8 cellular contexts compared by ENCODE assay signal in genomic region chr17:74757931-74758845, GRCh38. TPM values are rescaled to one million over a fixed set of nuclear protein-coding genes. Genes with fewer than 3 reads are reported as not detected.
A peak's percentile ranks its signal among the peaks of the same experiment; 100 is the strongest.
DNase-seq lines count a peak whose midpoint lies in the region; ATAC-seq and TF ChIP-seq lines count a peak whose summit lies in the region.

No MANE protein-coding gene starts in this region.

- no peak for ATAC-seq in effector memory CD8-positive, alpha-beta T cell (replicated peaks)
- ATAC-seq in HG03280 (IDR thresholded peaks at IDR 0.05; ENCODE audit: unreplicated experiment) (no peak), GM18519 (IDR thresholded peaks at IDR 0.05; ENCODE audit: low FRiP score, unreplicated experiment) (no peak)

- no peak for TF ChIP-seq CTCF in Calu3 (IDR thresholded peaks at IDR 0.05; ENCODE audit: unreplicated experiment)
- TF ChIP-seq CTCF in neural crest cell (conservative IDR thresholded peaks at IDR 0.05) = no peak

- H3K36me3 Mint-ChIP-seq in Calu3 (ENCODE audit: insufficient read depth, unreplicated experiment) (peaks cover 23% of the 10 kb centered on the region), neural crest cell (ENCODE audit: low read depth) (no peaks in the 10 kb centered on the region)
- H3K36me3 Mint-ChIP-seq in effector memory CD8-positive, alpha-beta T cell (ENCODE audit: insufficient read depth) = peaks cover 61% of the 10 kb centered on the region

- H3K27me3 Mint-ChIP-seq in Calu3 (ENCODE audit: unreplicated experiment) = no peaks in the 10 kb centered on the region
- H3K27me3 Mint-ChIP-seq in effector memory CD8-positive, alpha-beta T cell = no peaks in the 10 kb centered on the region
- H3K27me3 Mint-ChIP-seq in neural crest cell (ENCODE audit: low read depth) = no peaks in the 10 kb centered on the region

- H3K4me1 Mint-ChIP-seq in Calu3 (ENCODE audit: low read depth, unreplicated experiment) (peaks cover 52% of the 10 kb centered on the region), neural crest cell (peaks cover 38% of the 10 kb centered on the region)
- H3K4me1 Mint-ChIP-seq in effector memory CD8-positive, alpha-beta T cell (ENCODE audit: low read depth in 2 of 2) = peaks cover 73 to 74% of the 10 kb centered on the region in 2 donors

- intact Hi-C loops in Calu3 (cut with micrococcal nuclease; ENCODE audit: unreplicated experiment) = no loop called here

- H3K4me3 Mint-ChIP-seq in Calu3 (ENCODE audit: low read depth, unreplicated experiment) = peak overlapping the region; percentile 65
- peak overlapping the region; percentile 98 to 99 for H3K4me3 Mint-ChIP-seq in effector memory CD8-positive, alpha-beta T cell
- peak overlapping the region; percentile 41 for H3K4me3 Mint-ChIP-seq in neural crest cell

- DNase-seq in Calu3 = peak; percentile 48
- DNase-seq in NCI-H526 treated with DMSO at 0.1 percent for 48 hours (lab: John Stamatoyannopoulos, UW) = peak; percentile 26
- DNase-seq in effector memory CD8-positive, alpha-beta T cell = no peak
- DNase-seq in neural crest cell (ENCODE audit: low read depth, low spot score) = no peak
- no peak for DNase-seq in NCI-H1930 (lab: John Stamatoyannopoulos, UW)
- no peak for DNase-seq in cerebellum (ENCODE audit: low spot score)

- H3K27ac Mint-ChIP-seq in Calu3 (ENCODE audit: unreplicated experiment) = peak overlapping the region; percentile 68
- H3K27ac Mint-ChIP-seq in effector memory CD8-positive, alpha-beta T cell = peak overlapping the region; percentile 93
- peak overlapping the region; percentile 83 for H3K27ac Mint-ChIP-seq in neural crest cell (ENCODE audit: unreplicated experiment)

- BruUV-seq in Calu3 (replicated peaks; lab: Mats Ljungman, UMichigan) = no TSS peak

- CTCF ChIA-PET in Calu3 (lab: Charles Lee) = interaction anchor here (1.7 to 4.4 kb wide), 2 partner anchors 12 to 14 kb away, joined by 7 to 30 read pairs; no protein-coding TSS in a partner anchor

- H3K9me3 Mint-ChIP-seq in Calu3 (ENCODE audit: low read depth, unreplicated experiment) (no peaks in the 10 kb centered on the region), neural crest cell (no peaks in the 10 kb centered on the region)
- no peaks in the 10 kb centered on the region for H3K9me3 Mint-ChIP-seq in effector memory CD8-positive, alpha-beta T cell

RNA-seq across cellular contexts. Expression of gene NHERF1, which starts 9.8 kb away (rescaled TPM):
- total RNA-seq in Calu3 (2022) = 114 and 143 TPM in 2 replicates
- total RNA-seq in neural crest cell = 51.7 and 52.2 TPM in 2 replicates
- 10.3 TPM for total RNA-seq in cerebellum

RNA-seq across cellular contexts. Expression of gene NAT9, which starts 18.0 kb away (rescaled TPM):
- total RNA-seq in Calu3 (2022) (66.5 and 74.7 TPM in 2 replicates), neural crest cell (66.9 and 67.7 TPM in 2 replicates), cerebellum (22.0 TPM)

RNA-seq across cellular contexts. Expression of gene RAB37, which starts 21.1 kb away (rescaled TPM):
- 0.21 TPM in 1 of 2 replicates, not detected in the other for total RNA-seq in Calu3 (2022)
- not detected in 2 replicates for total RNA-seq in neural crest cell
- total RNA-seq in cerebellum = 0.82 TPM

RNA-seq across cellular contexts. Expression of gene CD300LF, which starts 45.5 kb away (rescaled TPM):
- not detected in 2 replicates for total RNA-seq in Calu3 (2022)
- not detected in 2 replicates for total RNA-seq in neural crest cell
- total RNA-seq in cerebellum = 0.27 TPM

Comparison
In these comparisons a context has a peak if more than half of its experiments do, and no peak if none do; other contexts are left out.
1. DNase-seq: peak in Calu3 (single experiment) and NCI-H526 treated with DMSO at 0.1 percent for 48 hours (single experiment); none in effector memory CD8-positive, alpha-beta T cell (0 of 3), neural crest cell (single experiment), NCI-H1930 (0 of 2) and cerebellum (single experiment).
2. H3K4me3 Mint-ChIP-seq: peak in every context shown above with its lines; median percentile 98 in effector memory CD8-positive, alpha-beta T cell; 65 in Calu3; 41 in neural crest cell.
3. Peak in every context shown above with its lines, with median percentiles within 50 percentile points of each other: H3K27ac Mint-ChIP-seq.